9 cellular contexts compared by ENCODE assay signal in the genomic region with DNA sequence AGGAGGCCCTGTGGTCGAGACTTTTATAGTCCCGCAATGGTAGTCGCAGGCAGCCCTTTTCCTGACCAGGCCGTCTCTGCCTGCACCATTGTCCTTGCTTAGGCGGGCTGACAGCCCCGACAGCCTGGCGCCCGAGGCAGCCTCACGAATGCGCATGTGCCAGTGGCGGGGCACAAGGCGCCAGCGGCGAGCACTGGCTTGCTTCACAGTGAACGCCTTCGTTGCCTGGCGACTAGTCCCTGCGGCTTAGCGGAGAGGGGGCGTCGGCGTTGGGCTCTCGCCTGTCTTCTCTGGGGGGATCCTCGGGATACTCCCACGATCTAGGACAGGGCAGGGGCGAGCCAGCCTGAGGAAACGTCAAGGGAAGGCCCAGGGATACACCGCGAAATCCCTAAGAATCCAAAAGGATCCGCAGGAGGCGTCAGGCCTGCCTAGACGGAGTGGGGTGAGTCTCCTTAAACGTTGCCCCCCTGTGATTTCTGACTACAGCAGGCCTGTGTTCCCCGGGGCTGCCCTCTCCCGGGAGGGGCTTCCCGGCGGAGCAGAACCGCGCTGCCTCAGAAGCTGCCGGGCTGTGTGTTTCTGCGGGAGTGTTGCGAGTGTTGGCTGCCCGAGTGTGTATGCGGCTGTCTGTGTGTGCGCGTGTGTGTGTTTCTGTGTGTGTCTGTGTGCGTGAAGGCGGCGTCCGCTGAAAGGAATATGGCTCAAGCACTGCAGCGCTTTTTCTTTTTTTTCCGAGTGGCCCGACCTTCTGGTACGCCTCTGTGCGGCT. TPM values are rescaled to one million over a fixed set of nuclear protein-coding genes. Genes with fewer than 3 reads are reported as not detected.
DNase-seq lines count a peak whose midpoint lies in the region; ATAC-seq and TF ChIP-seq lines count a peak whose summit lies in the region.
"Had no signal": no experiment of that assay in that cellular context is flagged by ENCODE, and none has a peak within 500 bp of the region (broad histone marks: within the 10 kb centered on the region; RNA-seq: fewer than 3 reads in every experiment).

No MANE protein-coding gene starts in this region.

- DNase-seq in activated CD8-positive, alpha-beta memory T cell treated with anti-CD3 and anti-CD28 coated beads, Interleukin-2, amount 10 ng/mL, durations not matched to agents 7 days and 5 days, result peak; percentile 26
- DNase-seq in activated CD8-positive, alpha-beta memory T cell treated with anti-CD3 and anti-CD28 coated beads, Interleukin-2, amount 50 U/mL, for 48 hours, result no peak
- DNase-seq in cardiac fibroblast (ENCODE audit: low read depth in 2 of 2) (peak; percentile 26 to 48), iris pigment epithelial cell (ENCODE audit: low read depth) (peak; percentile 48), amniotic stem cell (lab: John Stamatoyannopoulos, UW) (no peak)
- DNase-seq in stimulated activated CD4-positive, alpha-beta T cell treated with anti-CD3 and anti-CD28 coated beads, Interleukin-4, amount 100 ng/mL, for 4 hours, result peak; percentile 18 to 38

- CTCF ChIA-PET in activated CD8-positive, alpha-beta memory T cell treated with anti-CD3 and anti-CD28 coated beads, Interleukin-2, amount 10 ng/mL, durations not matched to agents 7 days and 5 days (lab: Charles Lee), result no interaction called here

- peak overlapping the region; percentile 52 for H3K4me3 Mint-ChIP-seq in activated CD8-positive, alpha-beta memory T cell treated with anti-CD3 and anti-CD28 coated beads, Interleukin-2, amount 10 ng/mL, durations not matched to agents 7 days and 5 days

- peaks cover 45% of the 10 kb centered on the region for H3K27me3 Mint-ChIP-seq in activated CD8-positive, alpha-beta memory T cell treated with anti-CD3 and anti-CD28 coated beads, Interleukin-2, amount 10 ng/mL, durations not matched to agents 7 days and 5 days

- H3K36me3 Mint-ChIP-seq in activated CD8-positive, alpha-beta memory T cell treated with anti-CD3 and anti-CD28 coated beads, Interleukin-2, amount 10 ng/mL, durations not matched to agents 7 days and 5 days, result peaks cover 1% of the 10 kb centered on the region

- no peak for TF ChIP-seq CTCF in cardiac fibroblast (IDR thresholded peaks at IDR 0.05; ENCODE audit: low read depth, low read length)

- ATAC-seq in activated CD8-positive, alpha-beta memory T cell treated with anti-CD3 and anti-CD28 coated beads, Interleukin-2, amount 10 ng/mL, durations not matched to agents 7 days and 5 days, result peak; percentile 24
- ATAC-seq in HG03196 (IDR thresholded peaks at IDR 0.05; ENCODE audit: unreplicated experiment) (no peak), HG03521 (IDR thresholded peaks at IDR 0.05; ENCODE audit: unreplicated experiment) (no peak)

- peak overlapping the region; percentile 11 to 40 for H3K4me3 ChIP-seq in cardiac fibroblast (replicated peaks in 1 of 2; ENCODE audit: low read depth in 2 of 2, low read length in 2 of 2)
- H3K4me3 ChIP-seq: SJSA1 had no signal

- H3K9me3 Mint-ChIP-seq in activated CD8-positive, alpha-beta memory T cell treated with anti-CD3 and anti-CD28 coated beads, Interleukin-2, amount 10 ng/mL, durations not matched to agents 7 days and 5 days (ENCODE audit: low read depth), result peaks cover 2% of the 10 kb centered on the region

- peaks cover 12% of the 10 kb centered on the region for H3K4me1 Mint-ChIP-seq in activated CD8-positive, alpha-beta memory T cell treated with anti-CD3 and anti-CD28 coated beads, Interleukin-2, amount 10 ng/mL, durations not matched to agents 7 days and 5 days

- H3K27ac Mint-ChIP-seq in activated CD8-positive, alpha-beta memory T cell treated with anti-CD3 and anti-CD28 coated beads, Interleukin-2, amount 10 ng/mL, durations not matched to agents 7 days and 5 days, result no peak overlapping the region

RNA-seq across cellular contexts. Expression of a gene that starts 20.5 kb away (rescaled TPM):
- total RNA-seq in activated CD8-positive, alpha-beta memory T cell treated with anti-CD3 and anti-CD28 coated beads, Interleukin-2, amount 10 ng/mL, durations not matched to agents 7 days and 5 days, result 10 to 100 TPM in 1 of 2 experiments, 1 to 10 TPM in 1; 8.4 to 13.6 TPM

Comparison
In these comparisons a context has a peak if more than half of its experiments do, and no peak if none do; other contexts are left out.
1. DNase-seq: peak in activated CD8-positive, alpha-beta memory T cell treated with anti-CD3 and anti-CD28 coated beads, Interleukin-2, amount 10 ng/mL, durations not matched to agents 7 days and 5 days (single experiment), cardiac fibroblast (2 of 2), iris pigment epithelial cell (single experiment) and stimulated activated CD4-positive, alpha-beta T cell treated with anti-CD3 and anti-CD28 coated beads, Interleukin-4, amount 100 ng/mL, for 4 hours (2 of 2); none in activated CD8-positive, alpha-beta memory T cell treated with anti-CD3 and anti-CD28 coated beads, Interleukin-2, amount 50 U/mL, for 48 hours (single experiment) and amniotic stem cell (single experiment).